In genomic region chr2:3025984-3026383, GRCh38 we compare ENCODE assay signal across 19 cellular contexts.
DNase-seq lines count a peak whose midpoint lies in the region; FAIRE-seq and TF ChIP-seq lines count a peak whose summit lies in the region.
"Had no signal": no experiment of that assay in that cellular context is flagged by ENCODE, and none has a peak within 500 bp of the region (broad histone marks: within the 10 kb centered on the region; RNA-seq: fewer than 3 reads in every experiment).

No MANE protein-coding gene starts in this region.

- H3K27ac ChIP-seq in PC-9 (no peak overlapping the region), left ventricle myocardium inferior (replicated peaks) (no peak overlapping the region)
- H3K27ac ChIP-seq: 22Rv1, A549, BLaER1, HL-60 had no signal

- H3K9me2 ChIP-seq in PC-9 (ENCODE audit: insufficient read depth) = no peaks in the 10 kb centered on the region

- H3F3A ChIP-seq in PC-9 (ENCODE audit: insufficient read depth, low read depth) = no peaks in the 10 kb centered on the region

- no peak overlapping the region for H3K4me2 ChIP-seq in PC-9
- H3K4me2 ChIP-seq: A549, BLaER1, GM23338 had no signal

- FAIRE-seq in RCC 7860 (lab: Jason Lieb, UNC) = no peak
- FAIRE-seq: A549, GM12892, GM18507, H54 had no signal

- no TSS peak for BruUV-seq in PC-9 (replicated peaks; lab: Mats Ljungman, UMichigan)

- H4K20me1 ChIP-seq in PC-9 (ENCODE audit: insufficient read depth) = no peaks in the 10 kb centered on the region
- H4K20me1 ChIP-seq: BLaER1 had no signal

- no peaks in the 10 kb centered on the region for H3K79me2 ChIP-seq in PC-9 (ENCODE audit: low read depth)

- no peak overlapping the region for H3K4me3 ChIP-seq in PC-9
- no peak overlapping the region for H3K4me3 ChIP-seq in left ventricle myocardium inferior
- H3K4me3 ChIP-seq: A549, BLaER1, GM23338 had no signal

- H3K9me3 ChIP-seq in PC-9 (ENCODE audit: insufficient read depth, low read depth) (no peaks in the 10 kb centered on the region), left ventricle myocardium inferior (replicated peaks) (no peaks in the 10 kb centered on the region)
- H3K9me3 ChIP-seq: A549 had no signal

- POLR2A ChIA-PET in PC-9 (lab: Charles Lee; ENCODE audit: unreplicated experiment) = no interaction called here

- H3K27me3 ChIP-seq in PC-9 (ENCODE audit: insufficient read depth, low read depth) (peaks cover 85% of the 10 kb centered on the region), left ventricle myocardium inferior (ENCODE audit: low read depth) (peaks cover 10% of the 10 kb centered on the region)

- H3K36me3 ChIP-seq in PC-9 (ENCODE audit: low read depth) (no peaks in the 10 kb centered on the region), left ventricle myocardium inferior (no peaks in the 10 kb centered on the region)
- H3K36me3 ChIP-seq: BLaER1 had no signal

- H3K4me1 ChIP-seq in PC-9 (replicated peaks; ENCODE audit: insufficient read depth) (no peaks in the 10 kb centered on the region), left ventricle myocardium inferior (no peaks in the 10 kb centered on the region)
- H3K4me1 ChIP-seq: BLaER1 had no signal

- CTCF ChIA-PET in PC-9 (lab: Charles Lee) = no interaction called here

- DNase-seq in NCI-H526 (lab: John Stamatoyannopoulos, UW) (peak; percentile 64 to 66), NCI-H526 treated with DMSO at 0.1 percent for 48 hours (lab: John Stamatoyannopoulos, UW) (no peak), NCI-H345 (lab: John Stamatoyannopoulos, UW) (peak; percentile 30), ecto neural progenitor cell (ENCODE audit: low spot score) (peak; percentile 30), PC-9 (no peak), left ventricle myocardium inferior (no peak), RCC 7860 (ENCODE audit: low spot score) (no peak)
- DNase-seq: CD4-positive, alpha-beta memory T cell; DMS79; GDM1; HFFc6 had no signal

- H2AFZ ChIP-seq in PC-9 = no peak overlapping the region
- H2AFZ ChIP-seq: GM23338 had no signal

- intact Hi-C loops in PC-9 (cut with micrococcal nuclease; ENCODE audit: unreplicated experiment) (no loop called here), left ventricle myocardium inferior (cut with micrococcal nuclease) (no loop called here)

- TF ChIP-seq CTCF in PC-9 (conservative IDR thresholded peaks at IDR 0.05) (no peak), left ventricle myocardium inferior (IDR thresholded peaks at IDR 0.05; ENCODE audit: borderline replicate concordance) (no peak)

Comparison
In these comparisons a context has a peak if more than half of its experiments do, and no peak if none do; other contexts are left out.
1. DNase-seq: peak in NCI-H526 (2 of 2), NCI-H345 (single experiment) and ecto neural progenitor cell (single experiment); none in NCI-H526 treated with DMSO at 0.1 percent for 48 hours (single experiment), PC-9 (0 of 2), left ventricle myocardium inferior (single experiment) and RCC 7860 (single experiment).